Comparison of ENCODE assay signal across 19 cellular contexts in the genomic region with DNA sequence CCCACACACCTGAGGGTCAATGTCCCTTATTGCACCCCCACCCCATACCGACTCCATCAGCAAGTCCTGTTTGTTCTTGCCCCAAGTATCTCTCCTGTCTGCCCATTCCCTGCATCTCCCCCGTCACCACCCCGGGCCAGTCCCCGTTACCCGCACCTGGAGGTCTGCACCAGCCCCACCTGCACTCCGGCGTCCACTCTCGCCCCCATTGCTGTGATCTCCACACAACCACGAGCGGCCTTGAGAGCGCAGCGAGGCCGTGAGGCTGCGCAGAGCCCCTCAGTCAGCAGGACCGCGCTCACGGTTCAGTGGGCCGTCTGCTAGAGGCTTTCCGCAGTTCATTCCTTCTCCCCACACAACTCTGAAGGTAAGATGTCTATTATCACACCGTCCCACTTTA.
DNase-seq lines count a peak whose midpoint lies in the region; ATAC-seq, FAIRE-seq and TF ChIP-seq lines count a peak whose summit lies in the region.
"Had no signal": no experiment of that assay in that cellular context is flagged by ENCODE, and none has a peak within 500 bp of the region (broad histone marks: within the 10 kb centered on the region; RNA-seq: fewer than 3 reads in every experiment).

No MANE protein-coding gene starts in this region.

- TF ChIP-seq CTCF in astrocyte (IDR thresholded peaks at IDR 0.05; ENCODE audit: insufficient read depth, low read depth, low read length) (no peak), neural progenitor cell (IDR thresholded peaks at IDR 0.05) (no peak), tibial nerve (IDR thresholded peaks at IDR 0.05) (no peak), coronary artery (IDR thresholded peaks at IDR 0.05) (no peak), omental fat pad (IDR thresholded peaks at IDR 0.05) (no peak)

- no peak for TF ChIP-seq EP300 in tibial nerve (IDR thresholded peaks at IDR 0.05)

- no peaks in the 10 kb centered on the region for H4K20me1 ChIP-seq in astrocyte (ENCODE audit: insufficient read depth, low read length)
- no peaks in the 10 kb centered on the region for H4K20me1 ChIP-seq in neural progenitor cell (ENCODE audit: low read depth)

- no peak for ATAC-seq in HG02840 (IDR thresholded peaks at IDR 0.05; ENCODE audit: low FRiP score, unreplicated experiment)
- ATAC-seq in omental fat pad (ENCODE audit: low FRiP score), result no peak
- ATAC-seq: Panc1, Right ventricle myocardium inferior had no signal

- no peaks in the 10 kb centered on the region for H3K36me3 ChIP-seq in astrocyte (ENCODE audit: insufficient read depth, low read length)
- H3K36me3 ChIP-seq in neural progenitor cell, result no peaks in the 10 kb centered on the region
- no peaks in the 10 kb centered on the region for H3K36me3 ChIP-seq in tibial nerve

- H3K4me1 Mint-ChIP-seq in activated CD4-positive, alpha-beta T cell treated with anti-CD3 and anti-CD28 coated beads, Interleukin-2, amount 10 ng/mL, durations not matched to agents 7 days and 5 days, result peaks cover 79% of the 10 kb centered on the region
- peaks cover 13% of the 10 kb centered on the region for H3K4me1 Mint-ChIP-seq in astrocyte (ENCODE audit: low read depth, unreplicated experiment)
- peaks cover 60% of the 10 kb centered on the region for H3K4me1 Mint-ChIP-seq in neural progenitor cell

- H3K4me1 ChIP-seq in astrocyte (ENCODE audit: insufficient read depth, low read length) (peaks cover 14% of the 10 kb centered on the region), neural progenitor cell (no peaks in the 10 kb centered on the region), tibial nerve (no peaks in the 10 kb centered on the region)

- peaks cover 16% of the 10 kb centered on the region for H3K27me3 ChIP-seq in astrocyte (ENCODE audit: insufficient read depth, low read length)
- H3K27me3 ChIP-seq in neural progenitor cell, result no peaks in the 10 kb centered on the region
- H3K27me3 ChIP-seq in tibial nerve, result no peaks in the 10 kb centered on the region

- WGBS in tibial nerve, 2 donors, result 90 to 93% methylated on average over 20 of the region's 20 CpGs

- H3K27ac ChIP-seq in astrocyte (ENCODE audit: low read depth, low read length), result no peak overlapping the region
- H3K27ac ChIP-seq in neural progenitor cell, result no peak overlapping the region
- no peak overlapping the region for H3K27ac ChIP-seq in tibial nerve
- no peak overlapping the region for H3K27ac ChIP-seq in coronary artery
- H3K27ac ChIP-seq: 22Rv1, KMS-11, SK-N-MC had no signal

- H3K9me3 ChIP-seq in astrocyte (ENCODE audit: insufficient read depth, low read depth, low read length), result no peaks in the 10 kb centered on the region
- H3K9me3 ChIP-seq in neural progenitor cell (ENCODE audit: low read depth), result no peaks in the 10 kb centered on the region
- no peaks in the 10 kb centered on the region for H3K9me3 ChIP-seq in tibial nerve

- FAIRE-seq in astrocyte (lab: Jason Lieb, UNC), result no peak
- FAIRE-seq: H1 had no signal

- DNase-seq in activated CD4-positive, alpha-beta T cell treated with anti-CD3 and anti-CD28 coated beads, Interleukin-2, amount 10 ng/mL, durations not matched to agents 7 days and 5 days, result no peak
- no peak for DNase-seq in activated CD4-positive, alpha-beta T cell treated with anti-CD3 and anti-CD28 coated beads, Interleukin-2, amount 50 U/mL, for 48 hours
- DNase-seq in astrocyte (ENCODE audit: low read depth) (no peak), neural progenitor cell (ENCODE audit: low spot score) (no peak), tibial nerve (ENCODE audit: low spot score in 2 of 2) (no peak), coronary artery (ENCODE audit: low spot score) (no peak), omental fat pad (ENCODE audit: low spot score) (no peak)
- DNase-seq: NCI-H1048, NCI-H1436 treated with DMSO at 0.1 percent for 48 hours, NCI-H2081, NCI-H510A, NCI-H82 had no signal

- H3K27ac Mint-ChIP-seq in activated CD4-positive, alpha-beta T cell treated with anti-CD3 and anti-CD28 coated beads, Interleukin-2, amount 10 ng/mL, durations not matched to agents 7 days and 5 days, result peak overlapping the region; percentile 42
- no peak overlapping the region for H3K27ac Mint-ChIP-seq in astrocyte (ENCODE audit: unreplicated experiment)
- H3K27ac Mint-ChIP-seq in neural progenitor cell, result no peak overlapping the region

- POLR2A ChIA-PET in activated CD4-positive, alpha-beta T cell treated with anti-CD3 and anti-CD28 coated beads, Interleukin-2, amount 10 ng/mL, durations not matched to agents 7 days and 5 days (lab: Charles Lee), result no interaction called here

- CTCF ChIA-PET in activated CD4-positive, alpha-beta T cell treated with anti-CD3 and anti-CD28 coated beads, Interleukin-2, amount 10 ng/mL, durations not matched to agents 7 days and 5 days (lab: Charles Lee), result interaction anchor here (5.5 kb wide), 1 partner anchor 9 kb away, joined by 55 read pairs; no protein-coding TSS in a partner anchor

- TF ChIP-seq POLR2A in tibial nerve (IDR thresholded peaks at IDR 0.05), result no peak

- H3K9me3 Mint-ChIP-seq in activated CD4-positive, alpha-beta T cell treated with anti-CD3 and anti-CD28 coated beads, Interleukin-2, amount 10 ng/mL, durations not matched to agents 7 days and 5 days, result no peaks in the 10 kb centered on the region
- H3K9me3 Mint-ChIP-seq in astrocyte (ENCODE audit: unreplicated experiment) (peaks cover 2% of the 10 kb centered on the region), neural progenitor cell (peaks cover 14% of the 10 kb centered on the region)

- H3K4me3 ChIP-seq in astrocyte (ENCODE audit: insufficient read depth, low read depth, low read length), result no peak overlapping the region
- H3K4me3 ChIP-seq in neural progenitor cell, result no peak overlapping the region
- H3K4me3 ChIP-seq in tibial nerve, result no peak overlapping the region
- H3K4me3 ChIP-seq in coronary artery, result no peak overlapping the region
- H3K4me3 ChIP-seq: SK-N-MC had no signal

- no peak overlapping the region for H3K9ac ChIP-seq in astrocyte (ENCODE audit: low read length)
- H3K9ac ChIP-seq in neural progenitor cell, result no peak overlapping the region
- H3K9ac ChIP-seq: KMS-11 had no signal

- H3K79me2 ChIP-seq in astrocyte (ENCODE audit: insufficient read depth, low read length), result no peaks in the 10 kb centered on the region
- H3K79me2 ChIP-seq in neural progenitor cell (ENCODE audit: low read depth), result no peaks in the 10 kb centered on the region

- no peak overlapping the region for H3K4me3 Mint-ChIP-seq in activated CD4-positive, alpha-beta T cell treated with anti-CD3 and anti-CD28 coated beads, Interleukin-2, amount 10 ng/mL, durations not matched to agents 7 days and 5 days
- peak overlapping the region; percentile 32 for H3K4me3 Mint-ChIP-seq in astrocyte (ENCODE audit: unreplicated experiment)
- H3K4me3 Mint-ChIP-seq in neural progenitor cell, result peak overlapping the region; percentile 41

- H2AFZ ChIP-seq in astrocyte (ENCODE audit: low read depth, low read length) (no peak overlapping the region), neural progenitor cell (replicated peaks) (no peak overlapping the region)

- no peaks in the 10 kb centered on the region for H3F3A ChIP-seq in neural progenitor cell (ENCODE audit: low read depth)

- no peaks in the 10 kb centered on the region for H3K27me3 Mint-ChIP-seq in activated CD4-positive, alpha-beta T cell treated with anti-CD3 and anti-CD28 coated beads, Interleukin-2, amount 10 ng/mL, durations not matched to agents 7 days and 5 days
- H3K27me3 Mint-ChIP-seq in astrocyte (ENCODE audit: low read depth, unreplicated experiment), result peaks cover 38% of the 10 kb centered on the region
- H3K27me3 Mint-ChIP-seq in neural progenitor cell (ENCODE audit: insufficient read depth, low read depth), result peaks cover 9% of the 10 kb centered on the region

- no peaks in the 10 kb centered on the region for H3K36me3 Mint-ChIP-seq in activated CD4-positive, alpha-beta T cell treated with anti-CD3 and anti-CD28 coated beads, Interleukin-2, amount 10 ng/mL, durations not matched to agents 7 days and 5 days (ENCODE audit: low read depth)
- no peaks in the 10 kb centered on the region for H3K36me3 Mint-ChIP-seq in astrocyte (ENCODE audit: low read depth, unreplicated experiment)
- no peaks in the 10 kb centered on the region for H3K36me3 Mint-ChIP-seq in neural progenitor cell

- H3K4me2 ChIP-seq in astrocyte (ENCODE audit: low read length), result no peak overlapping the region
- no peak overlapping the region for H3K4me2 ChIP-seq in neural progenitor cell
- H3K4me2 ChIP-seq: KMS-11 had no signal
